In genomic region chr10:73096452-73097304, GRCh38 we compare ENCODE assay signal across 1 cellular context.
TF ChIP-seq lines count a peak whose summit lies in the region.

P4HA1 (minus strand) TSS chr10:73096866; CDS start chr10:73074883, 21,983 bp downstream.

TF ChIP-seq in HEK293, 187 proteins besides CTCF, POLR2A, EP300 and RAD21 (continued from another document and continues in another):
- TF ChIP-seq ZNF692 (tag by site-specific recombination; IDR thresholded peaks at IDR 0.05) (peak; percentile 60; the same call in 1 of the 2 replicates), TRIM28 (IDR thresholded peaks at IDR 0.05; ENCODE audit: borderline replicate concordance, low read length) (peak; percentile 13; the same call in 1 of the 2 replicates), ZNF654 (tag by site-specific recombination; IDR thresholded peaks at IDR 0.05; ENCODE audit: low read depth) (peak; percentile 73), ZBTB26 (tag by site-specific recombination; optimal IDR thresholded peaks at IDR 0.05) (peak; percentile 86), ZBTB10 (tag by site-specific recombination; IDR thresholded peaks at IDR 0.05) (peak; percentile 86; the same call in 1 of the 2 replicates), ZNF670 (tag by site-specific recombination; IDR thresholded peaks at IDR 0.05; ENCODE audit: low read depth) (no peak), ZNF513 (tag by site-specific recombination; IDR thresholded peaks at IDR 0.05) (no peak), GLI4 (tag by site-specific recombination; IDR thresholded peaks at IDR 0.05) (0 out of 2 replicates have a peak, but pooled peaks have one; percentile 60), ZNF391 (tag by site-specific recombination; IDR thresholded peaks at IDR 0.05; ENCODE audit: borderline replicate concordance, low read depth) (peak; percentile 84), ZNF366 (tag by site-specific recombination; conservative IDR thresholded peaks at IDR 0.05) (peak; percentile 94), ZSCAN4 (tag by site-specific recombination; IDR thresholded peaks at IDR 0.05) (no peak), ZBTB8A (tag by site-specific recombination; IDR thresholded peaks at IDR 0.05) (peak; percentile 98), ZSCAN18 (tag by site-specific recombination; IDR thresholded peaks at IDR 0.05) (0 out of 2 replicates have a peak, but pooled peaks have one; percentile 12), ZFP69B (tag by site-specific recombination; IDR thresholded peaks at IDR 0.05) (no peak; the same call in 1 of the 2 replicates), YY1 (tag by site-specific recombination; IDR thresholded peaks at IDR 0.05) (no peak; the same call in 1 of the 2 replicates), ZNF518A (tag by site-specific recombination; conservative IDR thresholded peaks at IDR 0.05; ENCODE audit: low read depth) (0 out of 2 replicates have a peak, but pooled peaks have one; percentile 15), ZNF623 (tag by site-specific recombination; IDR thresholded peaks at IDR 0.05) (0 out of 2 replicates have a peak, but pooled peaks have one; percentile 16), GFI1B (tag by site-specific recombination; IDR thresholded peaks at IDR 0.05) (no peak), SETDB1 (IDR thresholded peaks at IDR 0.05; ENCODE audit: insufficient read length, low read length) (no peak), ZNF398 (tag by site-specific recombination; IDR thresholded peaks at IDR 0.05) (peak; percentile 49), ZNF324 (tag by site-specific recombination; IDR thresholded peaks at IDR 0.05) (peak; percentile 53; the same call in 1 of the 2 replicates), FEZF1 (tag by site-specific recombination; IDR thresholded peaks at IDR 0.05) (no peak), ZEB2 (tag by site-specific recombination; IDR thresholded peaks at IDR 0.05) (peak; percentile 91), EGR2 (tag by site-specific recombination; IDR thresholded peaks at IDR 0.05; ENCODE audit: low read depth) (peak; percentile 79), BCL11A (tag by site-specific recombination; IDR thresholded peaks at IDR 0.05; ENCODE audit: low read depth) (peak; percentile 90), HOXC10 (CRISPR knock-in tag; IDR thresholded peaks at IDR 0.05) (0 out of 2 replicates have a peak, but pooled peaks have one; percentile 31), AEBP2 (tag by site-specific recombination; IDR thresholded peaks at IDR 0.05; ENCODE audit: borderline replicate concordance) (no peak), GLIS2 (tag by site-specific recombination; IDR thresholded peaks at IDR 0.05) (peak; percentile 68), REST (tag by site-specific recombination; IDR thresholded peaks at IDR 0.05) (peak; percentile 62; the same call in 1 of the 2 replicates), ZNF394 (tag by site-specific recombination; IDR thresholded peaks at IDR 0.05; ENCODE audit: borderline replicate concordance) (peak; percentile 77)
